ENCODE assay signal across 20 cellular contexts in genomic region chrX:29553542-29553941, GRCh38.
DNase-seq lines count a peak whose midpoint lies in the region; ATAC-seq, FAIRE-seq and TF ChIP-seq lines count a peak whose summit lies in the region.
"Had no signal": no experiment of that assay in that cellular context is flagged by ENCODE, and none has a peak within 500 bp of the region (broad histone marks: within the 10 kb centered on the region; RNA-seq: fewer than 3 reads in every experiment).

No MANE protein-coding gene starts in this region.

- H3K9me3 Mint-ChIP-seq in neural crest cell, result peaks cover 18% of the 10 kb centered on the region
- H3K9me3 Mint-ChIP-seq: CD4-positive, alpha-beta T cell had no signal

- H3K4me3 ChIP-seq in liver (ENCODE audit: low read depth in 1 of 3, low read length in 3 of 3), result no peak overlapping the region
- no peak overlapping the region for H3K4me3 ChIP-seq in HepG2 (replicated peaks in 1 of 3; ENCODE audit: insufficient read depth in 1 of 3, low read depth in 2 of 3, low read length in 3 of 3)
- no peak overlapping the region for H3K4me3 ChIP-seq in fibroblast of the aortic adventitia (ENCODE audit: low read depth, low read length)
- H3K4me3 ChIP-seq: A549, GM23248, K562 had no signal

- TF ChIP-seq RAD21 in liver (IDR thresholded peaks at IDR 0.05) (no peak), HepG2 (CRISPR knock-in tag; IDR thresholded peaks at IDR 0.05) (no peak)

- H3K27me3 Mint-ChIP-seq in neural crest cell (ENCODE audit: low read depth), result no peaks in the 10 kb centered on the region
- H3K27me3 Mint-ChIP-seq: CD4-positive, alpha-beta T cell had no signal

- CTCF ChIA-PET in HepG2 (lab: Yijun Ruan, JAX; ENCODE audit: low intra/inter-chr PET ratio, low total read pairs), result no interaction called here

- no TSS peak for BruUV-seq in HepG2 (replicated peaks; lab: Mats Ljungman, UMichigan)

- POLR2A ChIA-PET in HepG2 (lab: Yijun Ruan, JAX), result no interaction called here

- no peaks in the 10 kb centered on the region for H4K20me1 ChIP-seq in HepG2 (ENCODE audit: insufficient read depth, low read length)

- peaks cover 26% of the 10 kb centered on the region for H3K4me1 Mint-ChIP-seq in neural crest cell

- no peak for ATAC-seq in HepG2
- no peak for ATAC-seq in HG03442 (IDR thresholded peaks at IDR 0.05; ENCODE audit: unreplicated experiment)
- no peak for ATAC-seq in GM21717 (IDR thresholded peaks at IDR 0.05; ENCODE audit: unreplicated experiment)
- ATAC-seq: A549, K562 had no signal

- in situ Hi-C loops in HepG2 (cut with HindIII; ENCODE audit: extremely low pct_ligation_motif_present, low pct_unique_long_range_greater_than_20kb), result no loop called here

- no peaks in the 10 kb centered on the region for H3K36me3 ChIP-seq in liver (ENCODE audit: control insufficient read depth in 4 of 4, insufficient read depth in 3 of 4, low read depth in 1 of 4, low read length in 3 of 4)
- no peaks in the 10 kb centered on the region for H3K36me3 ChIP-seq in HepG2 (replicated peaks in 1 of 2; ENCODE audit: control insufficient read depth in 1 of 2, insufficient read depth in 2 of 2, low read length in 2 of 2)

- WGBS in liver, result 62% methylated on average over 1 of the region's 1 CpG
- 0% methylated on average over 1 of the region's 1 CpG for WGBS in HepG2 (ENCODE audit: low lambda C conversion rate)

- H3K27ac Mint-ChIP-seq in neural crest cell (ENCODE audit: unreplicated experiment), result peak overlapping the region; percentile 70
- H3K27ac Mint-ChIP-seq: CD4-positive, alpha-beta T cell had no signal

- DNase-seq in HepG2 (ENCODE audit: low spot score), result no peak
- peak; percentile 51 for DNase-seq in fibroblast of the aortic adventitia (ENCODE audit: low read depth)
- DNase-seq in neural crest cell (ENCODE audit: low read depth, low spot score), result no peak
- no peak for DNase-seq in activated CD4-positive, alpha-beta T cell treated with anti-CD3 and anti-CD28 coated beads for 48 hours
- DNase-seq: AML-193; Caco-2; CD4-positive, alpha-beta T cell; GDM1; GM23248; HCEC 1CT; IMR-90 had no signal

- TF ChIP-seq POLR2A in HepG2 (IDR thresholded peaks at IDR 0.05; ENCODE audit: insufficient read depth in 1 of 2, low read depth in 2 of 2, low read length in 2 of 2), result no peak

- no peak overlapping the region for H3K27ac ChIP-seq in liver (ENCODE audit: low read depth in 1 of 2, low read length in 2 of 2)
- H3K27ac ChIP-seq in HepG2 (ENCODE audit: extremely low read length, insufficient read depth, low read length), result no peak overlapping the region
- H3K27ac ChIP-seq: 22Rv1, A549, C4-2B, GM23248, HL-60 had no signal

- TF ChIP-seq CTCF in liver (IDR thresholded peaks at IDR 0.05; ENCODE audit: low read depth, low read length, missing input control) (no peak), HepG2 (CRISPR knock-in tag; IDR thresholded peaks at IDR 0.05) (no peak), fibroblast of the aortic adventitia (IDR thresholded peaks at IDR 0.05; ENCODE audit: insufficient read depth, low read length) (no peak), neural crest cell (conservative IDR thresholded peaks at IDR 0.05) (no peak)

- peaks cover 4% of the 10 kb centered on the region for H3K36me3 Mint-ChIP-seq in neural crest cell (ENCODE audit: low read depth)

- H3K4me1 ChIP-seq in liver (ENCODE audit: control insufficient read depth in 4 of 4, insufficient read depth in 4 of 4, low read length in 3 of 4) (peaks cover 0 to 3% (median 0%) of the 10 kb centered on the region in 4 donors), HepG2 (ENCODE audit: insufficient read depth, low read length) (no peaks in the 10 kb centered on the region)
- H3K4me1 ChIP-seq: A549 had no signal

- FAIRE-seq in HepG2 (lab: Jason Lieb, UNC), result no peak
- FAIRE-seq: A549, D721Med, K562 had no signal

- H3K9me3 ChIP-seq in liver (ENCODE audit: control insufficient read depth in 4 of 4, low read length in 3 of 4) (peaks cover 0 to under 1% (median 0%) of the 10 kb centered on the region in 4 donors), HepG2 (ENCODE audit: low read length) (peaks cover 15% of the 10 kb centered on the region; the same call in 1 of the 2 replicates)
- H3K9me3 ChIP-seq: A549, Caco-2 had no signal

- no peak overlapping the region for H2AFZ ChIP-seq in HepG2 (ENCODE audit: low read length)
- H2AFZ ChIP-seq: GM23248 had no signal

- H3K27me3 ChIP-seq in liver (ENCODE audit: control insufficient read depth in 4 of 4, insufficient read depth in 4 of 4, low read length in 3 of 4), result no peaks in the 10 kb centered on the region
- no peaks in the 10 kb centered on the region for H3K27me3 ChIP-seq in HepG2 (ENCODE audit: control insufficient read depth in 1 of 2, insufficient read depth in 2 of 2, low read length in 2 of 2)

- TF ChIP-seq EP300 in HepG2 (IDR thresholded peaks at IDR 0.05; ENCODE audit: low read depth in 2 of 2, low read length in 2 of 2) (no peak), HepG2 (CRISPR knock-in tag; IDR thresholded peaks at IDR 0.05; ENCODE audit: borderline replicate concordance) (no peak)

- intact Hi-C loops in HepG2 (cut with micrococcal nuclease; ENCODE audit: unreplicated experiment), result no loop called here

- no peak overlapping the region for H3K4me3 Mint-ChIP-seq in neural crest cell
- H3K4me3 Mint-ChIP-seq: CD4-positive, alpha-beta T cell had no signal

- no peaks in the 10 kb centered on the region for H3K79me2 ChIP-seq in HepG2 (ENCODE audit: insufficient read depth, low read length)

- no peak overlapping the region for H3K4me2 ChIP-seq in HepG2 (ENCODE audit: low read depth, low read length)
- H3K4me2 ChIP-seq: A549 had no signal

- H3K9ac ChIP-seq in liver (ENCODE audit: low read depth in 1 of 2, low read length in 2 of 2) (no peak overlapping the region), HepG2 (ENCODE audit: insufficient read depth, low read depth, low read length) (no peak overlapping the region)
- H3K9ac ChIP-seq: GM23248 had no signal

TF ChIP-seq in liver, 16 proteins besides CTCF, POLR2A, EP300 and RAD21:
- TF ChIP-seq MAX (IDR thresholded peaks at IDR 0.05), result no peak
- peak; percentile 18 to 24 for TF ChIP-seq HNF4A (conservative IDR thresholded peaks at IDR 0.05)

TF ChIP-seq in HepG2, 621 proteins besides CTCF, POLR2A, EP300 and RAD21:
- TF ChIP-seq ZNF263 (CRISPR knock-in tag; IDR thresholded peaks at IDR 0.05), result no peak
